ENCODE assay signal across 1 cellular context in the genomic region with DNA sequence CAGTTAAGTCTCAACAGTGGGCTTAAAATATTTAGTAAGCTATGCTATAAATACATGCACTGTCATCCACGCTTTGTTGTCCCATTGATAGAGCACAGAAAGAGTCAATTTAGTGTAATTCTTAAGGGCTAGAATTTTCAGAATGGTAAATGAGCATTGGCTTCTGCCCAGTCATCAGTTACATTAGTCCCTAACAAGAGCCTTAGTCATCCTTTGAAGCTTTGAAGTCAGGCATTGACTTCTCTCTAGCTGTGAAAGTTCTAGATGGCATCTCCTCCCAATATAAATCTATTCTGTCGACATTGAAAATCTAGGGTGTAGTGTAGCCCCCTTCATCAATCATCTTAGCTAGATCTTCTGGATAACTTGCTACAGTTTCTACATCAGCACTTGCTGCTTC.
TF ChIP-seq lines count a peak whose summit lies in the region.

No MANE protein-coding gene starts in this region.

TF ChIP-seq in K562, 482 proteins besides CTCF, POLR2A, EP300 and RAD21:
- TF ChIP-seq BACH1 (tag; IDR thresholded peaks at IDR 0.05): peak; percentile 87; the same call in 1 of the 2 replicates
- TF ChIP-seq LEF1 (IDR thresholded peaks at IDR 0.05): peak; percentile 36; the same call in 1 of the 2 replicates
- TF ChIP-seq, protein P1, sequence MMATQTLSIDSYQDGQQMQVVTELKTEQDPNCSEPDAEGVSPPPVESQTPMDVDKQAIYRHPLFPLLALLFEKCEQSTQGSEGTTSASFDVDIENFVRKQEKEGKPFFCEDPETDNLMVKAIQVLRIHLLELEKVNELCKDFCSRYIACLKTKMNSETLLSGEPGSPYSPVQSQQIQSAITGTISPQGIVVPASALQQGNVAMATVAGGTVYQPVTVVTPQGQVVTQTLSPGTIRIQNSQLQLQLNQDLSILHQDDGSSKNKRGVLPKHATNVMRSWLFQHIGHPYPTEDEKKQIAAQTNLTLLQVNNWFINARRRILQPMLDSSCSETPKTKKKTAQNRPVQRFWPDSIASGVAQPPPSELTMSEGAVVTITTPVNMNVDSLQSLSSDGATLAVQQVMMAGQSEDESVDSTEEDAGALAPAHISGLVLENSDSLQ (IDR thresholded peaks at IDR 0.05): 0 out of 2 replicates have a peak, but pooled peaks have one; percentile 6
- no peak for TF ChIP-seq BRCA1 (IDR thresholded peaks at IDR 0.05)
- no peak for TF ChIP-seq BRCA1 (CRISPR knock-in tag; IDR thresholded peaks at IDR 0.05)
- peak; percentile 27; the same call in 1 of the 2 replicates for TF ChIP-seq MAFF (IDR thresholded peaks at IDR 0.05; ENCODE audit: low read length)
- peak; percentile 86 for TF ChIP-seq ZNF316 (IDR thresholded peaks at IDR 0.05)
- TF ChIP-seq MAFK (IDR thresholded peaks at IDR 0.05; ENCODE audit: low read length): peak; percentile 47; the same call in 1 of the 2 replicates
- no peak for TF ChIP-seq KAT7 (CRISPR knock-in tag; IDR thresholded peaks at IDR 0.05; ENCODE audit: borderline replicate concordance)
- TF ChIP-seq, protein P2, sequence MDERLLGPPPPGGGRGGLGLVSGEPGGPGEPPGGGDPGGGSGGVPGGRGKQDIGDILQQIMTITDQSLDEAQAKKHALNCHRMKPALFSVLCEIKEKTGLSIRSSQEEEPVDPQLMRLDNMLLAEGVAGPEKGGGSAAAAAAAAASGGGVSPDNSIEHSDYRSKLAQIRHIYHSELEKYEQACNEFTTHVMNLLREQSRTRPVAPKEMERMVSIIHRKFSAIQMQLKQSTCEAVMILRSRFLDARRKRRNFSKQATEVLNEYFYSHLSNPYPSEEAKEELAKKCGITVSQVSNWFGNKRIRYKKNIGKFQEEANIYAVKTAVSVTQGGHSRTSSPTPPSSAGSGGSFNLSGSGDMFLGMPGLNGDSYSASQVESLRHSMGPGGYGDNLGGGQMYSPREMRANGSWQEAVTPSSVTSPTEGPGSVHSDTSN (CRISPR knock-in tag; IDR thresholded peaks at IDR 0.05; ENCODE audit: low read depth): no peak
- TF ChIP-seq, protein P2 (tag; conservative IDR thresholded peaks at IDR 0.05; ENCODE audit: low read depth): peak; percentile 78
- no peak for TF ChIP-seq RUNX1 (IDR thresholded peaks at IDR 0.05; ENCODE audit: low read depth)
- TF ChIP-seq TAF1 (IDR thresholded peaks at IDR 0.05; ENCODE audit: control insufficient read depth, extremely low read depth, insufficient read depth, low read length, severe bottlenecking): no peak
- TF ChIP-seq SMARCC2 (IDR thresholded peaks at IDR 0.05; ENCODE audit: low read depth): no peak
- TF ChIP-seq, protein P3, sequence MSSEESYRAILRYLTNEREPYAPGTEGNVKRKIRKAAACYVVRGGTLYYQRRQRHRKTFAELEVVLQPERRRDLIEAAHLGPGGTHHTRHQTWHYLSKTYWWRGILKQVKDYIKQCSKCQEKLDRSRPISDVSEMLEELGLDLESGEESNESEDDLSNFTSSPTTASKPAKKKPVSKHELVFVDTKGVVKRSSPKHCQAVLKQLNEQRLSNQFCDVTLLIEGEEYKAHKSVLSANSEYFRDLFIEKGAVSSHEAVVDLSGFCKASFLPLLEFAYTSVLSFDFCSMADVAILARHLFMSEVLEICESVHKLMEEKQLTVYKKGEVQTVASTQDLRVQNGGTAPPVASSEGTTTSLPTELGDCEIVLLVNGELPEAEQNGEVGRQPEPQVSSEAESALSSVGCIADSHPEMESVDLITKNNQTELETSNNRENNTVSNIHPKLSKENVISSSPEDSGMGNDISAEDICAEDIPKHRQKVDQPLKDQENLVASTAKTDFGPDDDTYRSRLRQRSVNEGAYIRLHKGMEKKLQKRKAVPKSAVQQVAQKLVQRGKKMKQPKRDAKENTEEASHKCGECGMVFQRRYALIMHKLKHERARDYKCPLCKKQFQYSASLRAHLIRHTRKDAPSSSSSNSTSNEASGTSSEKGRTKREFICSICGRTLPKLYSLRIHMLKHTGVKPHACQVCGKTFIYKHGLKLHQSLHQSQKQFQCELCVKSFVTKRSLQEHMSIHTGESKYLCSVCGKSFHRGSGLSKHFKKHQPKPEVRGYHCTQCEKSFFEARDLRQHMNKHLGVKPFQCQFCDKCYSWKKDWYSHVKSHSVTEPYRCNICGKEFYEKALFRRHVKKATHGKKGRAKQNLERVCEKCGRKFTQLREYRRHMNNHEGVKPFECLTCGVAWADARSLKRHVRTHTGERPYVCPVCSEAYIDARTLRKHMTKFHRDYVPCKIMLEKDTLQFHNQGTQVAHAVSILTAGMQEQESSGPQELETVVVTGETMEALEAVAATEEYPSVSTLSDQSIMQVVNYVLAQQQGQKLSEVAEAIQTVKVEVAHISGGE (CRISPR knock-in tag; IDR thresholded peaks at IDR 0.05): 0 out of 6 replicates have a peak, but pooled peaks of 1 of the 3 experiments have one; percentile 26
- peak; percentile 68; the same call in 1 of the 2 replicates for TF ChIP-seq NFE2 (IDR thresholded peaks at IDR 0.05; ENCODE audit: low read depth)
- peak; percentile 37 for TF ChIP-seq MEIS2 (IDR thresholded peaks at IDR 0.05; ENCODE audit: partially characterized antibody)
- 0 out of 2 replicates have a peak, but pooled peaks have one; percentile 36 for TF ChIP-seq EHMT2 (IDR thresholded peaks at IDR 0.05)
- no peak for TF ChIP-seq ZNF785 (CRISPR knock-in tag; IDR thresholded peaks at IDR 0.05)
- TF ChIP-seq, protein P4, sequence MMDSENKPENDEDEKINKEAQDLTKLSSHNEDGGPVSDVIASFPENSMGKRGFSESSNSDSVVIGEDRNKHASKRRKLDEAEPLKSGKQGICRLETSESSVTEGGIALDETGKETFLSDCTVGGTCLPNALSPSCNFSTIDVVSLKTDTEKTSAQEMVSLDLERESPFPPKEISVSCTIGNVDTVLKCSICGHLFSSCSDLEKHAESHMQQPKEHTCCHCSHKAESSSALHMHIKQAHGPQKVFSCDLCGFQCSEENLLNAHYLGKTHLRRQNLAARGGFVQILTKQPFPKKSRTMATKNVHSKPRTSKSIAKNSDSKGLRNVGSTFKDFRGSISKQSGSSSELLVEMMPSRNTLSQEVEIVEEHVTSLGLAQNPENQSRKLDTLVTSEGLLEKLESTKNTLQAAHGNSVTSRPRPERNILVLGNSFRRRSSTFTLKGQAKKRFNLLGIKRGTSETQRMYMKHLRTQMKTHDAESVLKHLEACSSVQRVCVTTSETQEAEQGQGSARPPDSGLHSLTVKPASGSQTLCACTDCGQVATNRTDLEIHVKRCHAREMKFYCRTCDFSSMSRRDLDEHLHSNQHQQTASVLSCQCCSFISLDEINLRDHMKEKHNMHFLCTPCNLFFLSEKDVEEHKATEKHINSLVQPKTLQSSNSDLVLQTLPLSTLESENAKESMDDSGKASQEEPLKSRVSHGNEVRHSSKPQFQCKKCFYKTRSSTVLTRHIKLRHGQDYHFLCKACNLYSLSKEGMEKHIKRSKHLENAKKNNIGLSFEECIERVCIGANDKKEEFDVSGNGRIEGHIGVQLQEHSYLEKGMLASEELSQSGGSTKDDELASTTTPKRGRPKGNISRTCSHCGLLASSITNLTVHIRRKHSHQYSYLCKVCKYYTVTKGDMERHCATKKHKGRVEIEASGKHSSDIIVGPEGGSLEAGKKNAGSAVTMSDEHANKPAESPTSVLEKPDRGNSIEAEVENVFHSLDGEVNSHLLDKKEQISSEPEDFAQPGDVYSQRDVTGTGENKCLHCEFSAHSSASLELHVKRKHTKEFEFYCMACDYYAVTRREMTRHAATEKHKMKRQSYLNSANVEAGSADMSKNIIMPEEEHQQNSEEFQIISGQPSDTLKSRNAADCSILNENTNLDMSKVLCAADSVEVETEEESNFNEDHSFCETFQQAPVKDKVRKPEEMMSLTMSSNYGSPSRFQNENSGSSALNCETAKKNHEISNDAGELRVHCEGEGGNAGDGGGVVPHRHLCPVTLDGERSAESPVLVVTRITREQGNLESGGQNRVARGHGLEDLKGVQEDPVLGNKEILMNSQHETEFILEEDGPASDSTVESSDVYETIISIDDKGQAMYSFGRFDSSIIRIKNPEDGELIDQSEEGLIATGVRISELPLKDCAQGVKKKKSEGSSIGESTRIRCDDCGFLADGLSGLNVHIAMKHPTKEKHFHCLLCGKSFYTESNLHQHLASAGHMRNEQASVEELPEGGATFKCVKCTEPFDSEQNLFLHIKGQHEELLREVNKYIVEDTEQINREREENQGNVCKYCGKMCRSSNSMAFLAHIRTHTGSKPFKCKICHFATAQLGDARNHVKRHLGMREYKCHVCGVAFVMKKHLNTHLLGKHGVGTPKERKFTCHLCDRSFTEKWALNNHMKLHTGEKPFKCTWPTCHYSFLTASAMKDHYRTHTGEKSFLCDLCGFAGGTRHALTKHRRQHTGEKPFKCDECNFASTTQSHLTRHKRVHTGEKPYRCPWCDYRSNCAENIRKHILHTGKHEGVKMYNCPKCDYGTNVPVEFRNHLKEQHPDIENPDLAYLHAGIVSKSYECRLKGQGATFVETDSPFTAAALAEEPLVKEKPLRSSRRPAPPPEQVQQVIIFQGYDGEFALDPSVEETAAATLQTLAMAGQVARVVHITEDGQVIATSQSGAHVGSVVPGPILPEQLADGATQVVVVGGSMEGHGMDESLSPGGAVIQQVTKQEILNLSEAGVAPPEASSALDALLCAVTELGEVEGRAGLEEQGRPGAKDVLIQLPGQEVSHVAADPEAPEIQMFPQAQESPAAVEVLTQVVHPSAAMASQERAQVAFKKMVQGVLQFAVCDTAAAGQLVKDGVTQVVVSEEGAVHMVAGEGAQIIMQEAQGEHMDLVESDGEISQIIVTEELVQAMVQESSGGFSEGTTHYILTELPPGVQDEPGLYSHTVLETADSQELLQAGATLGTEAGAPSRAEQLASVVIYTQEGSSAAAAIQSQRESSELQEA (IDR thresholded peaks at IDR 0.05; ENCODE audit: low read depth): no peak
- TF ChIP-seq, protein P5, sequence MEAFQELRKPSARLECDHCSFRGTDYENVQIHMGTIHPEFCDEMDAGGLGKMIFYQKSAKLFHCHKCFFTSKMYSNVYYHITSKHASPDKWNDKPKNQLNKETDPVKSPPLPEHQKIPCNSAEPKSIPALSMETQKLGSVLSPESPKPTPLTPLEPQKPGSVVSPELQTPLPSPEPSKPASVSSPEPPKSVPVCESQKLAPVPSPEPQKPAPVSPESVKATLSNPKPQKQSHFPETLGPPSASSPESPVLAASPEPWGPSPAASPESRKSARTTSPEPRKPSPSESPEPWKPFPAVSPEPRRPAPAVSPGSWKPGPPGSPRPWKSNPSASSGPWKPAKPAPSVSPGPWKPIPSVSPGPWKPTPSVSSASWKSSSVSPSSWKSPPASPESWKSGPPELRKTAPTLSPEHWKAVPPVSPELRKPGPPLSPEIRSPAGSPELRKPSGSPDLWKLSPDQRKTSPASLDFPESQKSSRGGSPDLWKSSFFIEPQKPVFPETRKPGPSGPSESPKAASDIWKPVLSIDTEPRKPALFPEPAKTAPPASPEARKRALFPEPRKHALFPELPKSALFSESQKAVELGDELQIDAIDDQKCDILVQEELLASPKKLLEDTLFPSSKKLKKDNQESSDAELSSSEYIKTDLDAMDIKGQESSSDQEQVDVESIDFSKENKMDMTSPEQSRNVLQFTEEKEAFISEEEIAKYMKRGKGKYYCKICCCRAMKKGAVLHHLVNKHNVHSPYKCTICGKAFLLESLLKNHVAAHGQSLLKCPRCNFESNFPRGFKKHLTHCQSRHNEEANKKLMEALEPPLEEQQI (IDR thresholded peaks at IDR 0.05): no peak
- TF ChIP-seq DIDO1 (tag; IDR thresholded peaks at IDR 0.05; ENCODE audit: low read depth): 0 out of 2 replicates have a peak, but pooled peaks have one; percentile 18
- peak; percentile 89 for TF ChIP-seq MAFG (tag; conservative IDR thresholded peaks at IDR 0.05)
- no peak for TF ChIP-seq MAZ (CRISPR knock-in tag; conservative IDR thresholded peaks at IDR 0.05 in 1 of 2, IDR thresholded peaks at IDR 0.05 in 1 of 2)
- TF ChIP-seq, protein P6, sequence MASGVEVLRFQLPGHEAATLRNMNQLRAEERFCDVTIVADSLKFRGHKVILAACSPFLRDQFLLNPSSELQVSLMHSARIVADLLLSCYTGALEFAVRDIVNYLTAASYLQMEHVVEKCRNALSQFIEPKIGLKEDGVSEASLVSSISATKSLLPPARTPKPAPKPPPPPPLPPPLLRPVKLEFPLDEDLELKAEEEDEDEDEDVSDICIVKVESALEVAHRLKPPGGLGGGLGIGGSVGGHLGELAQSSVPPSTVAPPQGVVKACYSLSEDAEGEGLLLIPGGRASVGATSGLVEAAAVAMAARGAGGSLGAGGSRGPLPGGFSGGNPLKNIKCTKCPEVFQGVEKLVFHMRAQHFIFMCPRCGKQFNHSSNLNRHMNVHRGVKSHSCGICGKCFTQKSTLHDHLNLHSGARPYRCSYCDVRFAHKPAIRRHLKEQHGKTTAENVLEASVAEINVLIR (CRISPR knock-in tag; IDR thresholded peaks at IDR 0.05): no peak
- TF ChIP-seq, protein P7, sequence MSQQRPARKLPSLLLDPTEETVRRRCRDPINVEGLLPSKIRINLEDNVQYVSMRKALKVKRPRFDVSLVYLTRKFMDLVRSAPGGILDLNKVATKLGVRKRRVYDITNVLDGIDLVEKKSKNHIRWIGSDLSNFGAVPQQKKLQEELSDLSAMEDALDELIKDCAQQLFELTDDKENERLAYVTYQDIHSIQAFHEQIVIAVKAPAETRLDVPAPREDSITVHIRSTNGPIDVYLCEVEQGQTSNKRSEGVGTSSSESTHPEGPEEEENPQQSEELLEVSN (IDR thresholded peaks at IDR 0.05; ENCODE audit: borderline replicate concordance in 1 of 2, extremely low read depth in 1 of 2, insufficient read depth in 1 of 2, insufficient read length in 1 of 2, low read depth in 1 of 2, low read length in 1 of 2, poor library complexity in 1 of 2, severe bottlenecking in 1 of 2): no peak
- TF ChIP-seq C11orf30 (IDR thresholded peaks at IDR 0.05; ENCODE audit: low read depth): peak; percentile 72
